Comparison of ENCODE assay signal across 22 cellular contexts in genomic region chr3:41094351-41094750, GRCh38.
"Had no signal": no experiment of that assay in that cellular context is flagged by ENCODE, and none has a peak within 500 bp of the region (broad histone marks: within the 10 kb centered on the region; RNA-seq: fewer than 3 reads in every experiment).

No MANE protein-coding gene starts in this region.

- H3K9me3 Mint-ChIP-seq: IgD-negative memory B cell had no signal

- ATAC-seq: Panc1, PC-3, SK-N-SH treated with all-trans-retinoic acid at 6 μM for 48 hours had no signal

- DNase-seq: KBM-7, MM.1S, NCI-H1092 treated with DMSO at 0.1 percent for 48 hours, NCI-H1436, NCI-H187, NCI-H2029, NCI-H2081 treated with DMSO at 0.1 percent for 48 hours, NCI-H2171, NCI-H226, NCI-H446, NCI-H510A, NCI-H524 treated with DMSO at 0.1 percent for 48 hours, NCI-H69, NCI-H774, PC-3, SHP77 treated with DMSO at 0.1 percent for 48 hours, SJCRH30 had no signal

- H3K4me3 Mint-ChIP-seq: IgD-negative memory B cell had no signal

- H3K27ac Mint-ChIP-seq: IgD-negative memory B cell had no signal

- H3K27me3 ChIP-seq: SJCRH30 had no signal

- H3K4me1 Mint-ChIP-seq: IgD-negative memory B cell had no signal

- H3K27ac ChIP-seq: HL-60, RWPE1, SJCRH30 had no signal

- H3K27me3 Mint-ChIP-seq: IgD-negative memory B cell had no signal

- H3K4me1 ChIP-seq: SJCRH30 had no signal

- H3K9me3 ChIP-seq: SJCRH30 had no signal
